In the genomic region with DNA sequence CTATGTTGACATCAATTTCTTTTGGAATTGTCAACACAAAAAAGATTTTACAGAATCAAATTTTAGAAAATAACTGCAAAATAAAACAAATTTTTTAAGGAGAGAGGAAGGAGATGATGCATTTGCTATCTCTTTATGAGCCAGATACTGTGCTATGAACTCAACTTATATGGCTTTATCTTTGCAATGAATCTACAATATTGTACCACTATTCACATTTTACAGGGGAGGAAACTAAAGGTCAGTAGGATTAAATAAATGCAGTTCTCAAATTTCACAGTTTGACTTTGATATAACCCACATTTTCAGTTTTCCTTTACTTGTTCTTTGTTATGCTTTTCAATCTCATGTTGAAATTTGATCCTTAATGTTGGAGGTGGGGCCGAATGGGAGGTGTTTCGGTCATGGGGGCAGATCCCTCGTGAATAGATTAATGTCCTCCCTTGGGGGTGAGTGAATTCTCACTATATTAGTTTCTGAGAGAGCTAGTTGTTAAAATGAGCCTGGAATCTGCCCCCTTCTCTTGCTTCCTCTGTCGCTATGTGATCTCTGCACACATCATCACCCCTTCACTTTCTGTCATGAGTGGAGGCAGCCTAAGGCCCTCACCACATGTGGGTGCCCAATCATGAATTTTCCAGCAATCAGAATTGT, we compare ENCODE assay signal across 13 cellular contexts.
DNase-seq lines count a peak whose midpoint lies in the region; ATAC-seq, FAIRE-seq and TF ChIP-seq lines count a peak whose summit lies in the region.
"Had no signal": no experiment of that assay in that cellular context is flagged by ENCODE, and none has a peak within 500 bp of the region (broad histone marks: within the 10 kb centered on the region; RNA-seq: fewer than 3 reads in every experiment).

No MANE protein-coding gene starts in this region.

- H3K4me3 Mint-ChIP-seq in nephron, result peak overlapping the region in 1 of 3 experiments; percentile 28
- no peak overlapping the region for H3K4me3 Mint-ChIP-seq in stimulated activated memory B cell treated with anti-CD40 and anti-IgM and Interleukin-4, amounts not matched to agents 10 μg/mL and 1 μg/mL and 100 μg/mL, for 72 hours

- ATAC-seq in stimulated activated memory B cell treated with anti-CD40 and anti-IgM and Interleukin-4, amounts not matched to agents 10 μg/mL and 1 μg/mL and 100 μg/mL, for 72 hours, result no peak
- no peak for ATAC-seq in GM18858 (IDR thresholded peaks at IDR 0.05; ENCODE audit: unreplicated experiment)

- no peaks in the 10 kb centered on the region for H4K20me1 ChIP-seq in BLaER1 treated with 17β-estradiol and CSF1 and Interleukin-3, amounts not matched to agents 10 nM and 100 nM
- H4K20me1 ChIP-seq in MM.1S (ENCODE audit: insufficient read depth, low read length), result no peaks in the 10 kb centered on the region

- H3K36me3 Mint-ChIP-seq in nephron (ENCODE audit: low read depth), result no peaks in the 10 kb centered on the region
- peaks cover 6% of the 10 kb centered on the region for H3K36me3 Mint-ChIP-seq in stimulated activated memory B cell treated with anti-CD40 and anti-IgM and Interleukin-4, amounts not matched to agents 10 μg/mL and 1 μg/mL and 100 μg/mL, for 72 hours

- no peaks in the 10 kb centered on the region for H3K27me3 Mint-ChIP-seq in nephron (ENCODE audit: low read depth)
- no peaks in the 10 kb centered on the region for H3K27me3 Mint-ChIP-seq in stimulated activated memory B cell treated with anti-CD40 and anti-IgM and Interleukin-4, amounts not matched to agents 10 μg/mL and 1 μg/mL and 100 μg/mL, for 72 hours

- 0 out of 2 replicates have a peak overlapping the region, but pooled peaks have one; percentile 5 for H2AFZ ChIP-seq in MM.1S (ENCODE audit: low read length)

- H3K36me3 ChIP-seq in BLaER1 treated with 17β-estradiol and CSF1 and Interleukin-3, amounts not matched to agents 10 nM and 100 nM, result no peaks in the 10 kb centered on the region
- H3K36me3 ChIP-seq in MM.1S (replicated peaks; ENCODE audit: insufficient read depth, low read length), result no peaks in the 10 kb centered on the region

- H3K4me3 ChIP-seq in BLaER1 treated with 17β-estradiol and CSF1 and Interleukin-3, amounts not matched to agents 10 nM and 100 nM, result no peak overlapping the region
- no peak overlapping the region for H3K4me3 ChIP-seq in MM.1S (ENCODE audit: low read length)

- H3K27ac Mint-ChIP-seq in nephron, result peak overlapping the region; percentile 82 to 93 (median 88)
- H3K27ac Mint-ChIP-seq in stimulated activated memory B cell treated with anti-CD40 and anti-IgM and Interleukin-4, amounts not matched to agents 10 μg/mL and 1 μg/mL and 100 μg/mL, for 72 hours, result no peak overlapping the region

- no peaks in the 10 kb centered on the region for H3K9me2 ChIP-seq in MM.1S (replicated peaks; ENCODE audit: insufficient read depth, low read length)

- no peak overlapping the region for H3K9ac ChIP-seq in BLaER1 treated with 17β-estradiol and CSF1 and Interleukin-3, amounts not matched to agents 10 nM and 100 nM
- no peak overlapping the region for H3K9ac ChIP-seq in MM.1S (ENCODE audit: low read length)

- DNase-seq in MM.1S (no peak), NCI-H2196 treated with DMSO at 0.1 percent for 48 hours (lab: John Stamatoyannopoulos, UW; ENCODE audit: unreplicated experiment) (no peak), hypothalamus (lab: John Stamatoyannopoulos, UW) (no peak)
- DNase-seq: activated CD4-positive, alpha-beta T cell treated with anti-CD3 and anti-CD28 coated beads, Interleukin-2, amount 50 U/mL, for 4 hours; activated gamma-delta T cell; NCI-H2081 treated with DMSO at 0.1 percent for 48 hours; T-helper 1 cell had no signal

- H3K9me3 Mint-ChIP-seq in nephron, result peaks cover 3% of the 10 kb centered on the region
- H3K9me3 Mint-ChIP-seq in stimulated activated memory B cell treated with anti-CD40 and anti-IgM and Interleukin-4, amounts not matched to agents 10 μg/mL and 1 μg/mL and 100 μg/mL, for 72 hours, result no peaks in the 10 kb centered on the region

- peaks cover 0 to 28% (median 14%) of the 10 kb centered on the region in 11 experiments; a peak in 14 of 22 replicates for H3K9me3 ChIP-seq in BLaER1 treated with 17β-estradiol and CSF1 and Interleukin-3, amounts not matched to agents 10 nM and 100 nM (replicated peaks in 1 of 11)
- H3K9me3 ChIP-seq in MM.1S (replicated peaks; ENCODE audit: insufficient read depth, low read length), result no peaks in the 10 kb centered on the region

- TF ChIP-seq CTCF in MM.1S (IDR thresholded peaks at IDR 0.05; ENCODE audit: low read length) (no peak), nephron (IDR thresholded peaks at IDR 0.05; ENCODE audit: unreplicated experiment in 3 of 3) (no peak)

- H3K27me3 ChIP-seq in BLaER1 treated with 17β-estradiol and CSF1 and Interleukin-3, amounts not matched to agents 10 nM and 100 nM, result no peaks in the 10 kb centered on the region
- no peaks in the 10 kb centered on the region for H3K27me3 ChIP-seq in MM.1S (replicated peaks; ENCODE audit: insufficient read depth, low read length)

- FAIRE-seq in endometrium (lab: Jason Lieb, UNC), result peak; percentile 86
- FAIRE-seq: frontal cortex had no signal

- no peaks in the 10 kb centered on the region for H3K79me2 ChIP-seq in MM.1S (ENCODE audit: low read length)

- H3K27ac ChIP-seq in BLaER1 treated with 17β-estradiol and CSF1 and Interleukin-3, amounts not matched to agents 10 nM and 100 nM, result peak overlapping the region in 7 of 11 experiments; percentile 19 to 77 (median 42); a peak in 12 of 22 replicates
- H3K27ac ChIP-seq in MM.1S (ENCODE audit: low read length), result no peak overlapping the region; the same call in 1 of the 2 replicates

- H3K4me2 ChIP-seq in BLaER1 treated with 17β-estradiol and CSF1 and Interleukin-3, amounts not matched to agents 10 nM and 100 nM, result peak overlapping the region; percentile 28 to 62 (median 51); a peak in 20 of 22 replicates
- peak overlapping the region; percentile 12; the same call in 1 of the 2 replicates for H3K4me2 ChIP-seq in MM.1S (ENCODE audit: low read depth, low read length)

- peaks cover 53% of the 10 kb centered on the region for H3K4me1 Mint-ChIP-seq in nephron
- H3K4me1 Mint-ChIP-seq in stimulated activated memory B cell treated with anti-CD40 and anti-IgM and Interleukin-4, amounts not matched to agents 10 μg/mL and 1 μg/mL and 100 μg/mL, for 72 hours, result peaks cover 7% of the 10 kb centered on the region

- no peaks in the 10 kb centered on the region for H3F3A ChIP-seq in MM.1S (ENCODE audit: insufficient read depth, low read length)

- peaks cover 37 to 63% (median 58%) of the 10 kb centered on the region in 10 experiments for H3K4me1 ChIP-seq in BLaER1 treated with 17β-estradiol and CSF1 and Interleukin-3, amounts not matched to agents 10 nM and 100 nM
- H3K4me1 ChIP-seq in MM.1S (ENCODE audit: low read length), result peaks cover 15% of the 10 kb centered on the region
